In genomic region chr2:20509301-20509765, GRCh38 we compare ENCODE assay signal across 19 cellular contexts.
A peak's percentile ranks its signal among the peaks of the same experiment; 100 is the strongest.
DNase-seq lines count a peak whose midpoint lies in the region; ATAC-seq, FAIRE-seq and TF ChIP-seq lines count a peak whose summit lies in the region.
"Had no signal": no experiment of that assay in that cellular context is flagged by ENCODE, and none has a peak within 500 bp of the region (broad histone marks: within the 10 kb centered on the region; RNA-seq: fewer than 3 reads in every experiment).

No MANE protein-coding gene starts in this region.

- CTCF ChIA-PET in MCF 10A (lab: Yijun Ruan, JAX) = interaction anchor here (0.8 to 1.2 kb wide), 4 partner anchors 19 to 113 kb away, joined by 3 to 5 read pairs (median 4); partner anchors contain the start of gene RHOB

- no peak for FAIRE-seq in GM12892 (lab: Jason Lieb, UNC)
- FAIRE-seq: A549, D721Med, GM18507, urothelium cell line had no signal

- H3K9me3 Mint-ChIP-seq in MCF 10A (ENCODE audit: unreplicated experiment) (no peaks in the 10 kb centered on the region), mesothelial cell of epicardium (no peaks in the 10 kb centered on the region)
- H3K9me3 Mint-ChIP-seq: activated naive CD8-positive, alpha-beta T cell treated with anti-CD3 and anti-CD28 coated beads for 36 hours; effector memory CD8-positive, alpha-beta T cell; neural crest cell had no signal

- peak overlapping the region; percentile 43; the same call in 1 of the 2 replicates for H3K27ac ChIP-seq in 22Rv1
- H3K27ac ChIP-seq: left lung, spleen had no signal

- TF ChIP-seq POLR2A in GM12892 (IDR thresholded peaks at IDR 0.05; ENCODE audit: low read depth, low read length) = no peak

- POLR2A ChIA-PET in MCF 10A (lab: Yijun Ruan, JAX) = interaction anchor here (0.6 to 1.4 kb wide), 2 partner anchors 65 to 71 kb away, joined by 3 to 4 read pairs; no protein-coding TSS in a partner anchor

- ATAC-seq in HG02852 (IDR thresholded peaks at IDR 0.05; ENCODE audit: unreplicated experiment) (no peak), GM21360 (IDR thresholded peaks at IDR 0.05; ENCODE audit: unreplicated experiment) (no peak)
- ATAC-seq: effector memory CD8-positive, alpha-beta T cell had no signal

- TF ChIP-seq CTCF in 22Rv1 (IDR thresholded peaks at IDR 0.05) (no peak), MCF 10A (IDR thresholded peaks at IDR 0.05; ENCODE audit: unreplicated experiment) (no peak), mesothelial cell of epicardium (IDR thresholded peaks at IDR 0.05; ENCODE audit: unreplicated experiment) (no peak)

- H3K36me3 Mint-ChIP-seq in MCF 10A (ENCODE audit: insufficient read depth, unreplicated experiment) = peaks cover 6% of the 10 kb centered on the region
- H3K36me3 Mint-ChIP-seq in mesothelial cell of epicardium = no peaks in the 10 kb centered on the region
- H3K36me3 Mint-ChIP-seq: activated naive CD8-positive, alpha-beta T cell treated with anti-CD3 and anti-CD28 coated beads for 36 hours had no signal

- H3K27me3 Mint-ChIP-seq in MCF 10A (ENCODE audit: insufficient read depth, unreplicated experiment) (no peaks in the 10 kb centered on the region), mesothelial cell of epicardium (ENCODE audit: low read depth) (no peaks in the 10 kb centered on the region)
- H3K27me3 Mint-ChIP-seq: activated CD4-positive, alpha-beta T cell treated with anti-CD3 and anti-CD28 coated beads for 36 hours; activated naive CD8-positive, alpha-beta T cell treated with anti-CD3 and anti-CD28 coated beads for 36 hours had no signal

- no TSS peak for BruUV-seq in MCF 10A (replicated peaks; lab: Mats Ljungman, UMichigan)

- H3K4me3 Mint-ChIP-seq in MCF 10A (ENCODE audit: unreplicated experiment) = no peak overlapping the region
- H3K4me3 Mint-ChIP-seq in mesothelial cell of epicardium = no peak overlapping the region
- H3K4me3 Mint-ChIP-seq: activated CD4-positive, alpha-beta T cell treated with anti-CD3 and anti-CD28 coated beads for 36 hours; activated naive CD8-positive, alpha-beta T cell treated with anti-CD3 and anti-CD28 coated beads for 36 hours; effector memory CD8-positive, alpha-beta T cell; neural crest cell had no signal

- peak overlapping the region; percentile 88 for H3K27ac Mint-ChIP-seq in MCF 10A (ENCODE audit: low read depth, unreplicated experiment)
- peak overlapping the region; percentile 95 for H3K27ac Mint-ChIP-seq in mesothelial cell of epicardium
- H3K27ac Mint-ChIP-seq: activated CD4-positive, alpha-beta T cell treated with anti-CD3 and anti-CD28 coated beads for 36 hours; activated naive CD8-positive, alpha-beta T cell treated with anti-CD3 and anti-CD28 coated beads for 36 hours; effector memory CD8-positive, alpha-beta T cell had no signal

- intact Hi-C loops in MCF 10A (cut with micrococcal nuclease) = loop anchor here (5.0 to 10.0 kb wide), 2 partner anchors 65 to 123 kb away; no protein-coding TSS in a partner anchor

- H3K4me1 Mint-ChIP-seq in MCF 10A (ENCODE audit: insufficient read depth, unreplicated experiment) (peaks cover 29% of the 10 kb centered on the region), mesothelial cell of epicardium (peaks cover 25% of the 10 kb centered on the region)
- H3K4me1 Mint-ChIP-seq: activated CD4-positive, alpha-beta T cell treated with anti-CD3 and anti-CD28 coated beads for 36 hours had no signal

- DNase-seq in NCI-H82 treated with DMSO at 0.1 percent for 48 hours (lab: John Stamatoyannopoulos, UW; ENCODE audit: unreplicated experiment) = peak; percentile 49
- no peak for DNase-seq in MCF 10A (ENCODE audit: unreplicated experiment)
- DNase-seq in mesothelial cell of epicardium (ENCODE audit: low spot score in 2 of 2, unreplicated experiment in 2 of 2) = no peak
- DNase-seq in GM12892 (ENCODE audit: insufficient read length) = no peak
- no peak for DNase-seq in cerebellar nuclear complex (lab: John Stamatoyannopoulos, UW)
- DNase-seq: activated naive CD8-positive, alpha-beta T cell treated with anti-CD3 and anti-CD28 coated beads for 36 hours; effector memory CD8-positive, alpha-beta T cell; NK-92 treated with Interleukin-12 subunit alpha and Interleukin-12 subunit beta, amount 100 ng/mL, for 24 hours; spleen had no signal
